In genomic region chr2:144682248-144682647, GRCh38 we compare ENCODE assay signal across 1 cellular context.
TF ChIP-seq lines count a peak whose summit lies in the region.

No MANE protein-coding gene starts in this region.

TF ChIP-seq in K562, 482 proteins besides CTCF, POLR2A, EP300 and RAD21 (continued from another document and continues in another):
- TF ChIP-seq ETS2 (tag; IDR thresholded peaks at IDR 0.05; ENCODE audit: borderline replicate concordance, poor library complexity, severe bottlenecking) = no peak
- TF ChIP-seq SREBF1 (IDR thresholded peaks at IDR 0.05; ENCODE audit: borderline replicate concordance, low read depth, low read length) = no peak
- no peak for TF ChIP-seq ERF (CRISPR knock-in tag; IDR thresholded peaks at IDR 0.05)
- peak; percentile 58; the same call in 1 of the 2 replicates for TF ChIP-seq SMARCA4 (IDR thresholded peaks at IDR 0.05)
- TF ChIP-seq ASH1L (IDR thresholded peaks at IDR 0.05; ENCODE audit: borderline replicate concordance, low read depth, partially characterized antibody) = no peak
- TF ChIP-seq HOMEZ (CRISPR knock-in tag; IDR thresholded peaks at IDR 0.05) = no peak
- no peak for TF ChIP-seq ZBTB33 (CRISPR knock-in tag; IDR thresholded peaks at IDR 0.05)
- no peak for TF ChIP-seq BCLAF1 (IDR thresholded peaks at IDR 0.05; ENCODE audit: borderline replicate concordance in 1 of 2, control insufficient read depth in 1 of 2, low read depth in 2 of 2, low read length in 1 of 2)
- TF ChIP-seq ZNF592 (IDR thresholded peaks at IDR 0.05) = peak; percentile 57; the same call in 1 of the 2 replicates
- peak; percentile 28 for TF ChIP-seq ZFP36 (IDR thresholded peaks at IDR 0.05; ENCODE audit: low read depth, low read length, partially characterized antibody)
- TF ChIP-seq PBX2 (CRISPR knock-in tag; IDR thresholded peaks at IDR 0.05; ENCODE audit: low read depth) = no peak
- TF ChIP-seq PBX2 (tag; conservative IDR thresholded peaks at IDR 0.05; ENCODE audit: low read depth) = peak; percentile 93
- TF ChIP-seq DLX4 (CRISPR knock-in tag; IDR thresholded peaks at IDR 0.05) = no peak
- TF ChIP-seq POLR3G (IDR thresholded peaks at IDR 0.05; ENCODE audit: extremely low read depth, insufficient read length, insufficient replicate concordance) = no peak
- no peak for TF ChIP-seq PHF20 (IDR thresholded peaks at IDR 0.05; ENCODE audit: partially characterized antibody)
- TF ChIP-seq HMGN3 (IDR thresholded peaks at IDR 0.05; ENCODE audit: borderline replicate concordance, extremely low read depth, insufficient read length, low read depth, low read length) = no peak
- no peak for TF ChIP-seq ZNF24 (IDR thresholded peaks at IDR 0.05)
- no peak for TF ChIP-seq CUX1 (CRISPR knock-in tag; IDR thresholded peaks at IDR 0.05)
- TF ChIP-seq ZNF76 (CRISPR knock-in tag; IDR thresholded peaks at IDR 0.05; ENCODE audit: borderline replicate concordance) = no peak
- TF ChIP-seq WHSC1 (IDR thresholded peaks at IDR 0.05; ENCODE audit: low read length) = no peak
- no peak for TF ChIP-seq ZC3H8 (IDR thresholded peaks at IDR 0.05)
- no peak for TF ChIP-seq NR2F6 (CRISPR knock-in tag; IDR thresholded peaks at IDR 0.05)
- TF ChIP-seq NCOA6 (IDR thresholded peaks at IDR 0.05) = no peak
- TF ChIP-seq ZNF695 (CRISPR knock-in tag; IDR thresholded peaks at IDR 0.05) = no peak
- no peak for TF ChIP-seq SIX5 (IDR thresholded peaks at IDR 0.05; ENCODE audit: borderline replicate concordance in 1 of 2, insufficient read depth in 1 of 2, low read depth in 1 of 2, low read length in 2 of 2)
- TF ChIP-seq POU5F1 (IDR thresholded peaks at IDR 0.05; ENCODE audit: borderline replicate concordance, low read depth, low read length, partially characterized antibody) = no peak
- TF ChIP-seq JUN (IDR thresholded peaks at IDR 0.05; ENCODE audit: borderline replicate concordance, low read depth, low read length) = no peak
- TF ChIP-seq JUN (CRISPR knock-in tag; IDR thresholded peaks at IDR 0.05; ENCODE audit: borderline replicate concordance) = no peak
- no peak for TF ChIP-seq MYBL2 (IDR thresholded peaks at IDR 0.05; ENCODE audit: low read depth)
- TF ChIP-seq MYBL2 (CRISPR knock-in tag; IDR thresholded peaks at IDR 0.05; ENCODE audit: borderline replicate concordance) = no peak
- TF ChIP-seq KLF6 (CRISPR knock-in tag; IDR thresholded peaks at IDR 0.05; ENCODE audit: borderline replicate concordance) = no peak
- TF ChIP-seq MEIS2 (IDR thresholded peaks at IDR 0.05; ENCODE audit: partially characterized antibody) = peak; percentile 97
- no peak for TF ChIP-seq ELF4 (CRISPR knock-in tag; IDR thresholded peaks at IDR 0.05)
- TF ChIP-seq TBP (optimal IDR thresholded peaks at IDR 0.05; ENCODE audit: low read depth, low read length) = no peak
- TF ChIP-seq FOXK2 (conservative IDR thresholded peaks at IDR 0.05 in 1 of 2, IDR thresholded peaks at IDR 0.05 in 1 of 2; ENCODE audit: low read depth in 2 of 2) = no peak
- no peak for TF ChIP-seq HDAC6 (IDR thresholded peaks at IDR 0.05; ENCODE audit: low read depth, low read length)
- TF ChIP-seq EGR1 (conservative IDR thresholded peaks at IDR 0.05) = no peak
